Comparison of ENCODE assay signal across 8 cellular contexts in genomic region chr14:54175298-54175942, GRCh38.
DNase-seq lines count a peak whose midpoint lies in the region; ATAC-seq and TF ChIP-seq lines count a peak whose summit lies in the region.

No MANE protein-coding gene starts in this region.

- CTCF ChIA-PET in MCF 10A (lab: Yijun Ruan, JAX) = interaction anchor here (0.6 to 4.2 kb wide), 53 partner anchors 11 to 1905 kb away, joined by 3 to 43 read pairs (median 4); no protein-coding TSS in a partner anchor

- H3K27ac ChIP-seq in MM.1S (ENCODE audit: low read length) (no peak overlapping the region), SJCRH30 (no peak overlapping the region)

- H3K27me3 Mint-ChIP-seq in MCF 10A (ENCODE audit: insufficient read depth, unreplicated experiment) = no peaks in the 10 kb centered on the region

- BruUV-seq in MCF 10A (replicated peaks; lab: Mats Ljungman, UMichigan) = no TSS peak

- H3K4me2 ChIP-seq in MM.1S (ENCODE audit: low read depth, low read length) = no peak overlapping the region

- TF ChIP-seq CTCF in MM.1S (IDR thresholded peaks at IDR 0.05; ENCODE audit: low read length) (peak; percentile 65), MCF 10A (IDR thresholded peaks at IDR 0.05; ENCODE audit: unreplicated experiment) (peak; percentile 80)

- H3K79me2 ChIP-seq in MM.1S (ENCODE audit: low read length) = no peaks in the 10 kb centered on the region

- intact Hi-C loops in MCF 10A (cut with micrococcal nuclease) = loop anchor here (1.0 to 10.0 kb wide), 8 partner anchors 150 to 743 kb away; partner anchors contain the start of gene BMP4

- H4K20me1 ChIP-seq in MM.1S (ENCODE audit: insufficient read depth, low read length) = no peaks in the 10 kb centered on the region

- H3K4me3 Mint-ChIP-seq in MCF 10A (ENCODE audit: unreplicated experiment) = no peak overlapping the region

- no peaks in the 10 kb centered on the region for H3K9me2 ChIP-seq in MM.1S (replicated peaks; ENCODE audit: insufficient read depth, low read length)

- H3K27ac Mint-ChIP-seq in MCF 10A (ENCODE audit: low read depth, unreplicated experiment) = no peak overlapping the region

- H3K9me3 Mint-ChIP-seq in MCF 10A (ENCODE audit: unreplicated experiment) = no peaks in the 10 kb centered on the region

- DNase-seq in activated T-cell treated with anti-CD3 and anti-CD28 coated beads for 4 hours (peak; percentile 19), MM.1S (peak; percentile 42), SJCRH30 (peak; percentile 77 to 93), MCF 10A (ENCODE audit: unreplicated experiment) (peak; percentile 84), iris pigment epithelial cell (ENCODE audit: low read depth) (peak; percentile 69)
- DNase-seq in activated T-cell treated with anti-CD3 and anti-CD28 coated beads, Interleukin-2, amount 50 U/mL, for 1 hour = no peak
- DNase-seq in stimulated activated CD4-positive, alpha-beta T cell treated with anti-CD3 and anti-CD28 coated beads, Interleukin-1b, Interleukin-23, amount 100 ng/mL, for 24 hours (ENCODE audit: low read depth in 4 of 4, low spot score in 1 of 4) = peak; percentile 6 to 26 (median 25)

- H3K27me3 ChIP-seq in MM.1S (replicated peaks; ENCODE audit: insufficient read depth, low read length) (no peaks in the 10 kb centered on the region), SJCRH30 (no peaks in the 10 kb centered on the region)

- H3F3A ChIP-seq in MM.1S (ENCODE audit: insufficient read depth, low read length) = no peaks in the 10 kb centered on the region

- no peak for ATAC-seq in GM21619 (IDR thresholded peaks at IDR 0.05; ENCODE audit: unreplicated experiment)

- H3K36me3 Mint-ChIP-seq in MCF 10A (ENCODE audit: insufficient read depth, unreplicated experiment) = no peaks in the 10 kb centered on the region

- H3K9me3 ChIP-seq in MM.1S (replicated peaks; ENCODE audit: insufficient read depth, low read length) (no peaks in the 10 kb centered on the region), SJCRH30 (replicated peaks) (no peaks in the 10 kb centered on the region)

- no peak overlapping the region for H3K9ac ChIP-seq in MM.1S (ENCODE audit: low read length)

- POLR2A ChIA-PET in MCF 10A (lab: Yijun Ruan, JAX) = interaction anchor here (0.8 to 1.8 kb wide), 6 partner anchors 17 to 637 kb away, joined by 3 to 11 read pairs (median 5); no protein-coding TSS in a partner anchor

- H3K36me3 ChIP-seq in MM.1S (replicated peaks; ENCODE audit: insufficient read depth, low read length) = no peaks in the 10 kb centered on the region
- no peaks in the 10 kb centered on the region for H3K36me3 ChIP-seq in SJCRH30

- no peak overlapping the region for H3K4me3 ChIP-seq in MM.1S (ENCODE audit: low read length)
- no peak overlapping the region for H3K4me3 ChIP-seq in SJCRH30

- no peak overlapping the region for H2AFZ ChIP-seq in MM.1S (ENCODE audit: low read length)

- H3K4me1 ChIP-seq in MM.1S (ENCODE audit: low read length) = no peaks in the 10 kb centered on the region
- H3K4me1 ChIP-seq in SJCRH30 = peaks cover 20% of the 10 kb centered on the region

- H3K4me1 Mint-ChIP-seq in MCF 10A (ENCODE audit: insufficient read depth, unreplicated experiment) = peaks cover 30% of the 10 kb centered on the region
